ENCODE assay signal across 16 cellular contexts in the genomic region with DNA sequence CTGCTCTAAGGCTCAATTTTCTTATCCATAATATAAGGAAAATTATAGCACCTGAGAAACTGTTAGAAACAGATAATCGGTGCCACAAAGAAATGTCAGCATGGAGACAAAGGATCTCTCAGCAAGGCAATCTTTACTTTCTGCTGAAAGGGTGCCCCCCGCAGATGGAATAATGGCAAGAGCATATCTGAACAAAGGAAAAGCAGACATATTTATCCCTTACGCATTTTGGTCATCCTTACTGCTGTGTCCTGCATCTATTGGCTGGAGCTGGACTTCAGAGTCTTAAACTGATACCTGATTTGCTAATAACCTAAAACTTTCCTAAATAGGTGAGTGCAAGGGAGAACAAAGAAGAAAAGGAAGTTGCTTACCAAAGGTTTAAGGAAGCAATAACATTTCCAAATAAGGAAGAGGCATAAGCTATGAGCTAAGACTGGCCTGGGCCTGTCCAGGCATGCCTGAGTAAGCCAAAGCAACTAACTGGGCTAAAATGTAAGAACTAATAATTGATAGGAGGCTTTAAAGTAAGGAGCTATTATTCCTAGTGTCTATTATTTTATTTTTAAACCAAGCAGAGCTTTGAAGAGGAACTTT. TPM values are rescaled to one million over a fixed set of nuclear protein-coding genes. Genes with fewer than 3 reads are reported as not detected.
DNase-seq lines count a peak whose midpoint lies in the region; ATAC-seq and TF ChIP-seq lines count a peak whose summit lies in the region.
"Had no signal": no experiment of that assay in that cellular context is flagged by ENCODE, and none has a peak within 500 bp of the region (broad histone marks: within the 10 kb centered on the region; RNA-seq: fewer than 3 reads in every experiment).

No MANE protein-coding gene starts in this region.

- H3K27me3 ChIP-seq in gastrocnemius medialis = no peaks in the 10 kb centered on the region
- H3K27me3 ChIP-seq: ovary, tibial nerve had no signal

- no peaks in the 10 kb centered on the region for H3K9me3 ChIP-seq in gastrocnemius medialis
- H3K9me3 ChIP-seq: ovary had no signal

- peaks cover 7% of the 10 kb centered on the region for H3K9me3 Mint-ChIP-seq in activated CD8-positive, alpha-beta memory T cell treated with anti-CD3 and anti-CD28 coated beads, Interleukin-2, amount 10 ng/mL, durations not matched to agents 7 days and 5 days (ENCODE audit: low read depth)
- H3K9me3 Mint-ChIP-seq in type B pancreatic cell = peaks cover 13% of the 10 kb centered on the region
- H3K9me3 Mint-ChIP-seq: central memory CD8-positive, alpha-beta T cell had no signal

- H3K27ac ChIP-seq in epithelial cell of prostate (peak overlapping the region; percentile 18), gastrocnemius medialis (no peak overlapping the region)
- H3K27ac ChIP-seq: ovary, tibial nerve had no signal

- H3K4me1 Mint-ChIP-seq in activated CD8-positive, alpha-beta memory T cell treated with anti-CD3 and anti-CD28 coated beads, Interleukin-2, amount 10 ng/mL, durations not matched to agents 7 days and 5 days = peaks cover 3% of the 10 kb centered on the region
- no peaks in the 10 kb centered on the region for H3K4me1 Mint-ChIP-seq in type B pancreatic cell (ENCODE audit: unreplicated experiment)
- H3K4me1 Mint-ChIP-seq: central memory CD8-positive, alpha-beta T cell had no signal

- TF ChIP-seq CTCF in type B pancreatic cell (conservative IDR thresholded peaks at IDR 0.05) (no peak), gastrocnemius medialis (IDR thresholded peaks at IDR 0.05 in 4 of 5, conservative IDR thresholded peaks at IDR 0.05 in 1 of 5) (no peak)

- peaks cover 17% of the 10 kb centered on the region for H3K27me3 Mint-ChIP-seq in activated CD8-positive, alpha-beta memory T cell treated with anti-CD3 and anti-CD28 coated beads, Interleukin-2, amount 10 ng/mL, durations not matched to agents 7 days and 5 days
- no peaks in the 10 kb centered on the region for H3K27me3 Mint-ChIP-seq in type B pancreatic cell

- H3K4me3 Mint-ChIP-seq in activated CD8-positive, alpha-beta memory T cell treated with anti-CD3 and anti-CD28 coated beads, Interleukin-2, amount 10 ng/mL, durations not matched to agents 7 days and 5 days = no peak overlapping the region
- no peak overlapping the region for H3K4me3 Mint-ChIP-seq in type B pancreatic cell
- H3K4me3 Mint-ChIP-seq: central memory CD8-positive, alpha-beta T cell; T-helper 1 cell treated with Interleukin-12 subunit alpha and Interleukin-12 subunit beta and Interleukin-4 antibody, amounts not matched to agents 30 μg/mL and 1 μg/mL, for 36 hours had no signal

- no peak for DNase-seq in activated CD8-positive, alpha-beta memory T cell treated with anti-CD3 and anti-CD28 coated beads, Interleukin-2, amount 10 ng/mL, durations not matched to agents 7 days and 5 days
- no peak for DNase-seq in activated CD8-positive, alpha-beta memory T cell treated with anti-CD3 and anti-CD28 coated beads for 24 hours
- DNase-seq in SKM-1 treated with dmso at 0.1 percent for 144 hours (lab: John Stamatoyannopoulos, UW; ENCODE audit: unreplicated experiment) (peak; percentile 87), epithelial cell of prostate (ENCODE audit: low read depth, low spot score) (peak; percentile 31), type B pancreatic cell (ENCODE audit: extremely low spot score, unreplicated experiment) (no peak), gastrocnemius medialis (no peak)
- DNase-seq: activated CD4-positive, alpha-beta T cell treated with anti-CD3 and anti-CD28 coated beads, Interleukin-2, amount 50 U/mL, for 1 hour; activated gamma-delta T cell; NCI-H446; ovary had no signal

- H3K27ac Mint-ChIP-seq in activated CD8-positive, alpha-beta memory T cell treated with anti-CD3 and anti-CD28 coated beads, Interleukin-2, amount 10 ng/mL, durations not matched to agents 7 days and 5 days = peak overlapping the region; percentile 66
- peak overlapping the region; percentile 85 for H3K27ac Mint-ChIP-seq in type B pancreatic cell
- H3K27ac Mint-ChIP-seq: T-helper 1 cell treated with Interleukin-12 subunit alpha and Interleukin-12 subunit beta and Interleukin-4 antibody, amounts not matched to agents 30 μg/mL and 1 μg/mL, for 36 hours had no signal

- TF ChIP-seq POLR2A in gastrocnemius medialis (IDR thresholded peaks at IDR 0.05) = no peak

- in situ Hi-C loops in gastrocnemius medialis (cut with MboI; ENCODE audit: low sequenced_read_pairs in 4 of 4) = loop anchor here in 1 of 4 donors (25.0 kb wide), 1 partner anchor 251 kb away; no protein-coding TSS in a partner anchor

- no peaks in the 10 kb centered on the region for H3K4me1 ChIP-seq in gastrocnemius medialis
- H3K4me1 ChIP-seq: tibial nerve had no signal

- peaks cover 8% of the 10 kb centered on the region for H3K36me3 Mint-ChIP-seq in activated CD8-positive, alpha-beta memory T cell treated with anti-CD3 and anti-CD28 coated beads, Interleukin-2, amount 10 ng/mL, durations not matched to agents 7 days and 5 days
- peaks cover 4% of the 10 kb centered on the region for H3K36me3 Mint-ChIP-seq in type B pancreatic cell

- ATAC-seq in activated CD8-positive, alpha-beta memory T cell treated with anti-CD3 and anti-CD28 coated beads, Interleukin-2, amount 10 ng/mL, durations not matched to agents 7 days and 5 days = no peak
- ATAC-seq in HG03280 (IDR thresholded peaks at IDR 0.05; ENCODE audit: unreplicated experiment) (no peak), GM21390 (IDR thresholded peaks at IDR 0.05; ENCODE audit: unreplicated experiment) (no peak), gastrocnemius medialis (no peak)
- ATAC-seq: esophagus mucosa had no signal

- H3K36me3 ChIP-seq in gastrocnemius medialis = no peaks in the 10 kb centered on the region
- H3K36me3 ChIP-seq: ovary, tibial nerve had no signal

- no peak overlapping the region for H3K4me3 ChIP-seq in gastrocnemius medialis
- H3K4me3 ChIP-seq: ovary, tibial nerve had no signal

- CTCF ChIA-PET in activated CD8-positive, alpha-beta memory T cell treated with anti-CD3 and anti-CD28 coated beads, Interleukin-2, amount 10 ng/mL, durations not matched to agents 7 days and 5 days (lab: Charles Lee) = interaction anchor here (1.4 to 1.6 kb wide), 2 partner anchors 8 to 10 kb away, joined by 4 to 6 read pairs; no protein-coding TSS in a partner anchor

- intact Hi-C loops in gastrocnemius medialis (cut with DNase I; ENCODE audit: low total_unique reads) = no loop called here

RNA-seq across cellular contexts. Expression of a gene that starts 39.6 kb away (rescaled TPM):
- total RNA-seq in activated CD8-positive, alpha-beta memory T cell treated with anti-CD3 and anti-CD28 coated beads, Interleukin-2, amount 10 ng/mL, durations not matched to agents 7 days and 5 days = 100 to 1,000 TPM; 101 TPM
- total RNA-seq in type B pancreatic cell (ENCODE audit: low replicate concordance) (4.9 and 29.4 TPM in 2 replicates), gastrocnemius medialis (10 to 100 TPM in 3 of 4 donors, 1 to 10 TPM in 1; 8.4 to 18.9 (median 14.6) TPM)

Comparison
In these comparisons a context has a peak if more than half of its experiments do, and no peak if none do; other contexts are left out.
1. DNase-seq: peak in SKM-1 treated with dmso at 0.1 percent for 144 hours (single experiment) and epithelial cell of prostate (single experiment); none in activated CD8-positive, alpha-beta memory T cell treated with anti-CD3 and anti-CD28 coated beads, Interleukin-2, amount 10 ng/mL, durations not matched to agents 7 days and 5 days (single experiment), activated CD8-positive, alpha-beta memory T cell treated with anti-CD3 and anti-CD28 coated beads for 24 hours (single experiment), type B pancreatic cell (single experiment) and gastrocnemius medialis (0 of 2).